Comparison of ENCODE assay signal across 26 cellular contexts in genomic region chr10:78639629-78640028, GRCh38.
"Had no signal": no experiment of that assay in that cellular context is flagged by ENCODE, and none has a peak within 500 bp of the region (broad histone marks: within the 10 kb centered on the region; RNA-seq: fewer than 3 reads in every experiment).

No MANE protein-coding gene starts in this region.

- H2AFZ ChIP-seq: hepatocyte had no signal

- H3K27me3 ChIP-seq: heart right ventricle, hepatocyte, ovary, right atrium auricular region, suprapubic skin, tibial artery, uterus had no signal

- H3K27ac ChIP-seq: heart right ventricle, hepatocyte, lower lobe of right lung, ovary, right atrium auricular region, skin epidermis, suprapubic skin, thoracic aorta, tibial artery, uterus had no signal

- ATAC-seq: heart right ventricle; left ventricle myocardium superior; lower lobe of right lung; naive thymus-derived CD8-positive, alpha-beta T cell; sciatic nerve had no signal

- H3K9me3 ChIP-seq: lower lobe of right lung, ovary, right atrium auricular region, suprapubic skin, thoracic aorta, tibial artery, uterus had no signal

- H3K27ac Mint-ChIP-seq: naive thymus-derived CD8-positive, alpha-beta T cell; nephron; progenitor cell of endocrine pancreas; stimulated activated naive CD8-positive, alpha-beta T cell treated with anti-CD3 and anti-CD28 coated beads, Interleukin-15, Interleukin-2, amounts not matched to agents 100 ng/mL and 50 ng/mL, for 24 hours; type B pancreatic cell had no signal

- H3K27me3 Mint-ChIP-seq: type B pancreatic cell had no signal

- H3K4me1 ChIP-seq: lower lobe of right lung, suprapubic skin had no signal

- H3K4me2 ChIP-seq: hepatocyte had no signal

- H3K79me2 ChIP-seq: hepatocyte had no signal

- H3K36me3 ChIP-seq: heart right ventricle, lower lobe of right lung, ovary, right atrium auricular region, suprapubic skin, thoracic aorta, tibial artery, uterus had no signal

- DNase-seq: heart right ventricle; islet precursor cell; left ventricle myocardium superior; lower lobe of right lung; mammary epithelial cell; mesenchymal stem cell; naive thymus-derived CD8-positive, alpha-beta T cell; ovary; stimulated activated CD4-positive, alpha-beta T cell treated with anti-CD3 and anti-CD28 coated beads, Interleukin-12 subunit alpha, Interleukin-12 subunit beta, amount 100 ng/mL, for 4 hours; stimulated activated CD4-positive, alpha-beta T cell treated with anti-CD3 and anti-CD28 coated beads, Interleukin-15, amount 100 ng/mL, for 24 hours; stimulated activated CD4-positive, alpha-beta T cell treated with anti-CD3 and anti-CD28 coated beads, Interleukin-2, amount 100 ng/mL, for 24 hours; stimulated activated CD4-positive, alpha-beta T cell treated with anti-CD3 and anti-CD28 coated beads, Interleukin-4, amount 100 ng/mL, for 1 hour; stimulated activated naive CD4-positive, alpha-beta T cell; tibial artery; uterus had no signal

- H3K4me3 ChIP-seq: heart right ventricle, hepatocyte, lower lobe of right lung, ovary, right atrium auricular region, skin epidermis, suprapubic skin, thoracic aorta, tibial artery, uterus had no signal

- H3K36me3 Mint-ChIP-seq: type B pancreatic cell had no signal

- H3K9me3 Mint-ChIP-seq: nephron; stimulated activated naive CD8-positive, alpha-beta T cell treated with anti-CD3 and anti-CD28 coated beads, Interleukin-15, Interleukin-2, amounts not matched to agents 100 ng/mL and 50 ng/mL, for 24 hours; type B pancreatic cell had no signal

- H3K4me3 Mint-ChIP-seq: naive thymus-derived CD8-positive, alpha-beta T cell; nephron; neural crest cell; stimulated activated naive CD8-positive, alpha-beta T cell treated with anti-CD3 and anti-CD28 coated beads, Interleukin-15, Interleukin-2, amounts not matched to agents 100 ng/mL and 50 ng/mL, for 24 hours; type B pancreatic cell had no signal
